Comparison of ENCODE assay signal across 8 cellular contexts in the genomic region with DNA sequence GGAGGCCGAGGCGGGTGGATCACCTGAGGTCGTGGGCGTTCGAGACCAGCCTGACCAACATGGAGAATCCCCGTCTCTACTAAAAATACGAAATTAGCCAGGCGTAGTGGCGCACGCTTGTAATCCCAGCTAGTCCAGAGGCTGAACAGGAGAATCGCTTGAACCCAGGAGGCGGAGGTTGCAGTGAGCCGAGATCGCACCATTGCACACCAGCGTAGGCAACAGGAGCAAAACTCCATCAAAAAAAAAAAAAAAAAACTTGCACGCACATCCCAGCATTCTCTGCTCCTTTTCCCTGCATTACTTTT. TPM values are rescaled to one million over a fixed set of nuclear protein-coding genes. Genes with fewer than 3 reads are reported as not detected.
A peak's percentile ranks its signal among the peaks of the same experiment; 100 is the strongest.
DNase-seq lines count a peak whose midpoint lies in the region; ATAC-seq, FAIRE-seq and TF ChIP-seq lines count a peak whose summit lies in the region.

No MANE protein-coding gene starts in this region.

- H3K27me3 ChIP-seq in astrocyte (ENCODE audit: insufficient read depth, low read length) (no peaks in the 10 kb centered on the region), upper lobe of left lung (no peaks in the 10 kb centered on the region)

- H3K36me3 ChIP-seq in astrocyte (ENCODE audit: insufficient read depth, low read length) (peaks cover under 1% of the 10 kb centered on the region), upper lobe of left lung (no peaks in the 10 kb centered on the region)

- no peak overlapping the region for H3K27ac Mint-ChIP-seq in activated naive CD4-positive, alpha-beta T cell treated with anti-CD3 and anti-CD28 coated beads, Interleukin-2, amount 50 U/mL, for 24 hours
- peak overlapping the region in 1 of 2 donors; percentile 83 for H3K27ac Mint-ChIP-seq in activated naive CD4-positive, alpha-beta T cell treated with anti-CD3 and anti-CD28 coated beads, Interleukin-2, amount 50 U/mL, for 72 hours
- H3K27ac Mint-ChIP-seq in astrocyte (ENCODE audit: unreplicated experiment): peak overlapping the region; percentile 75
- H3K27ac Mint-ChIP-seq in naive thymus-derived CD8-positive, alpha-beta T cell: peak overlapping the region in 7 of 10 donors; percentile 51 to 91 (median 90)

- WGBS in upper lobe of left lung, 2 donors: 97 to 98% methylated on average over 16 of the region's 16 CpGs

- TF ChIP-seq POLR2A in upper lobe of left lung (IDR thresholded peaks at IDR 0.05): no peak

- peaks cover 32% of the 10 kb centered on the region for H3K4me1 Mint-ChIP-seq in activated naive CD4-positive, alpha-beta T cell treated with anti-CD3 and anti-CD28 coated beads, Interleukin-2, amount 50 U/mL, for 24 hours
- H3K4me1 Mint-ChIP-seq in astrocyte (ENCODE audit: low read depth, unreplicated experiment): peaks cover 14% of the 10 kb centered on the region
- peaks cover 10 to 35% (median 29%) of the 10 kb centered on the region in 4 donors for H3K4me1 Mint-ChIP-seq in naive thymus-derived CD8-positive, alpha-beta T cell

- CTCF ChIA-PET in HEK293T (lab: Yijun Ruan, JAX): no interaction called here

- H2AFZ ChIP-seq in astrocyte (ENCODE audit: low read depth, low read length): peak overlapping the region; percentile 66

- POLR2A ChIA-PET in naive thymus-derived CD8-positive, alpha-beta T cell (lab: Charles Lee): interaction anchor here (1.1 to 4.7 kb wide), 3 partner anchors 10 to 211 kb away, joined by 3 to 38 read pairs (median 3); a partner anchor contains a TSS
- POLR2A ChIA-PET in HEK293T (lab: Yijun Ruan, JAX): interaction anchor here (0.6 to 2.0 kb wide), 3 partner anchors 9 to 23 kb away, joined by 3 to 21 read pairs (median 3); a partner anchor contains a TSS

- H3K79me2 ChIP-seq in astrocyte (ENCODE audit: insufficient read depth, low read length): peaks cover 30% of the 10 kb centered on the region

- H3K4me1 ChIP-seq in astrocyte (ENCODE audit: insufficient read depth, low read length) (peaks cover 33% of the 10 kb centered on the region), upper lobe of left lung (peaks cover 27 to 39% (median 31%) of the 10 kb centered on the region in 4 donors)

- H3K9ac ChIP-seq in astrocyte (ENCODE audit: low read length): no peak overlapping the region

- TF ChIP-seq EP300 in upper lobe of left lung (IDR thresholded peaks at IDR 0.05): no peak

- H3K4me3 ChIP-seq in astrocyte (ENCODE audit: insufficient read depth, low read depth, low read length) (no peak overlapping the region), upper lobe of left lung (peak overlapping the region in 1 of 4 donors; percentile 90)

- ATAC-seq in activated naive CD4-positive, alpha-beta T cell treated with anti-CD3 and anti-CD28 coated beads, Interleukin-2, amount 50 U/mL, for 72 hours: no peak
- ATAC-seq in naive thymus-derived CD8-positive, alpha-beta T cell: no peak
- no peak for ATAC-seq in upper lobe of left lung (ENCODE audit: low FRiP score in 2 of 2)

- H3K9me3 Mint-ChIP-seq in activated naive CD4-positive, alpha-beta T cell treated with anti-CD3 and anti-CD28 coated beads, Interleukin-2, amount 50 U/mL, for 24 hours: no peaks in the 10 kb centered on the region
- peaks cover 0 to 6% of the 10 kb centered on the region in 2 donors for H3K9me3 Mint-ChIP-seq in activated naive CD4-positive, alpha-beta T cell treated with anti-CD3 and anti-CD28 coated beads, Interleukin-2, amount 50 U/mL, for 72 hours
- H3K9me3 Mint-ChIP-seq in astrocyte (ENCODE audit: unreplicated experiment): no peaks in the 10 kb centered on the region
- no peaks in the 10 kb centered on the region for H3K9me3 Mint-ChIP-seq in naive thymus-derived CD8-positive, alpha-beta T cell

- H4K20me1 ChIP-seq in astrocyte (ENCODE audit: insufficient read depth, low read length): peaks cover 13% of the 10 kb centered on the region

- H3K9me3 ChIP-seq in astrocyte (ENCODE audit: insufficient read depth, low read depth, low read length) (no peaks in the 10 kb centered on the region), upper lobe of left lung (no peaks in the 10 kb centered on the region)

- H3K4me2 ChIP-seq in astrocyte (ENCODE audit: low read length): peak overlapping the region; percentile 89

- H3K27me3 Mint-ChIP-seq in activated naive CD4-positive, alpha-beta T cell treated with anti-CD3 and anti-CD28 coated beads, Interleukin-2, amount 50 U/mL, for 24 hours: no peaks in the 10 kb centered on the region
- H3K27me3 Mint-ChIP-seq in astrocyte (ENCODE audit: low read depth, unreplicated experiment): no peaks in the 10 kb centered on the region
- H3K27me3 Mint-ChIP-seq in naive thymus-derived CD8-positive, alpha-beta T cell: no peaks in the 10 kb centered on the region

- no peak for DNase-seq in activated naive CD4-positive, alpha-beta T cell treated with anti-CD3 and anti-CD28 coated beads, Interleukin-2, amount 50 U/mL, for 72 hours (ENCODE audit: low spot score in 2 of 2)
- DNase-seq in astrocyte (ENCODE audit: low read depth): no peak
- no peak for DNase-seq in naive thymus-derived CD8-positive, alpha-beta T cell
- DNase-seq in upper lobe of left lung: no peak
- DNase-seq in NCI-H510A treated with DMSO at 0.1 percent for 48 hours (lab: John Stamatoyannopoulos, UW): no peak
- DNase-seq in NAMALWA (ENCODE audit: low spot score): no peak
- no peak for DNase-seq in HEK293T (ENCODE audit: extremely low spot score)

- H3K4me3 Mint-ChIP-seq in activated naive CD4-positive, alpha-beta T cell treated with anti-CD3 and anti-CD28 coated beads, Interleukin-2, amount 50 U/mL, for 24 hours: peak overlapping the region; percentile 78
- peak overlapping the region; percentile 84 for H3K4me3 Mint-ChIP-seq in astrocyte (ENCODE audit: unreplicated experiment)
- peak overlapping the region; percentile 76 to 89 (median 84) for H3K4me3 Mint-ChIP-seq in naive thymus-derived CD8-positive, alpha-beta T cell

- H3K27ac ChIP-seq in astrocyte (ENCODE audit: low read depth, low read length) (no peak overlapping the region), upper lobe of left lung (peak overlapping the region; percentile 98 to 100 (median 99))

- peaks cover 2% of the 10 kb centered on the region for H3K36me3 Mint-ChIP-seq in activated naive CD4-positive, alpha-beta T cell treated with anti-CD3 and anti-CD28 coated beads, Interleukin-2, amount 50 U/mL, for 24 hours
- peaks cover 6 to 16% of the 10 kb centered on the region in 2 donors for H3K36me3 Mint-ChIP-seq in activated naive CD4-positive, alpha-beta T cell treated with anti-CD3 and anti-CD28 coated beads, Interleukin-2, amount 50 U/mL, for 72 hours
- no peaks in the 10 kb centered on the region for H3K36me3 Mint-ChIP-seq in astrocyte (ENCODE audit: low read depth, unreplicated experiment)
- peaks cover 0 to 3% (median 0%) of the 10 kb centered on the region in 3 donors for H3K36me3 Mint-ChIP-seq in naive thymus-derived CD8-positive, alpha-beta T cell

- no peak for FAIRE-seq in astrocyte (lab: Jason Lieb, UNC)

- no peak for TF ChIP-seq CTCF in astrocyte (IDR thresholded peaks at IDR 0.05; ENCODE audit: insufficient read depth, low read depth, low read length)
- no peak for TF ChIP-seq CTCF in upper lobe of left lung (IDR thresholded peaks at IDR 0.05)

TF ChIP-seq in HEK293T, 16 proteins besides CTCF, POLR2A, EP300 and RAD21:
- TF ChIP-seq ELF4 (IDR thresholded peaks at IDR 0.05) (no peak), ARNT (IDR thresholded peaks at IDR 0.05) (no peak), SP1 (IDR thresholded peaks at IDR 0.05) (no peak), BHLHE40 (IDR thresholded peaks at IDR 0.05; ENCODE audit: borderline replicate concordance) (no peak), FOXA1 (IDR thresholded peaks at IDR 0.05) (no peak), NFRKB (IDR thresholded peaks at IDR 0.05) (no peak), TARDBP (IDR thresholded peaks at IDR 0.05) (no peak), L3MBTL2 (conservative IDR thresholded peaks at IDR 0.05) (no peak), CTBP1 (IDR thresholded peaks at IDR 0.05; ENCODE audit: borderline replicate concordance) (no peak), ZNF384 (IDR thresholded peaks at IDR 0.05) (no peak), SUZ12 (IDR thresholded peaks at IDR 0.05) (no peak), FOXM1 (IDR thresholded peaks at IDR 0.05; ENCODE audit: borderline replicate concordance) (no peak), FOXK2 (IDR thresholded peaks at IDR 0.05) (no peak), HDGF (IDR thresholded peaks at IDR 0.05; ENCODE audit: borderline replicate concordance) (no peak), LEF1 (IDR thresholded peaks at IDR 0.05; ENCODE audit: borderline replicate concordance) (no peak)
- TF ChIP-seq, protein P1, sequence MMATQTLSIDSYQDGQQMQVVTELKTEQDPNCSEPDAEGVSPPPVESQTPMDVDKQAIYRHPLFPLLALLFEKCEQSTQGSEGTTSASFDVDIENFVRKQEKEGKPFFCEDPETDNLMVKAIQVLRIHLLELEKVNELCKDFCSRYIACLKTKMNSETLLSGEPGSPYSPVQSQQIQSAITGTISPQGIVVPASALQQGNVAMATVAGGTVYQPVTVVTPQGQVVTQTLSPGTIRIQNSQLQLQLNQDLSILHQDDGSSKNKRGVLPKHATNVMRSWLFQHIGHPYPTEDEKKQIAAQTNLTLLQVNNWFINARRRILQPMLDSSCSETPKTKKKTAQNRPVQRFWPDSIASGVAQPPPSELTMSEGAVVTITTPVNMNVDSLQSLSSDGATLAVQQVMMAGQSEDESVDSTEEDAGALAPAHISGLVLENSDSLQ (IDR thresholded peaks at IDR 0.05): no peak

RNA-seq across cellular contexts. Expression of a gene that starts 0.9 kb away (rescaled TPM):
- 10 to 100 TPM; 14.5 to 26.9 TPM for total RNA-seq in activated naive CD4-positive, alpha-beta T cell treated with anti-CD3 and anti-CD28 coated beads, Interleukin-2, amount 50 U/mL, for 72 hours
- 45.2 and 47.9 TPM in 2 replicates for total RNA-seq in astrocyte
- total RNA-seq in naive thymus-derived CD8-positive, alpha-beta T cell: 10 to 100 TPM; 36.2 to 37.5 TPM
- 10 to 100 TPM; 17.1 to 27.0 (median 19.4) TPM for polyA plus RNA-seq in naive thymus-derived CD8-positive, alpha-beta T cell
- 10 to 100 TPM; 16.8 to 75.1 (median 61.2) TPM for total RNA-seq in upper lobe of left lung

RNA-seq across cellular contexts. Expression of a gene that starts 9.2 kb away (rescaled TPM):
- 10 to 100 TPM; 48.9 to 67.7 TPM for total RNA-seq in activated naive CD4-positive, alpha-beta T cell treated with anti-CD3 and anti-CD28 coated beads, Interleukin-2, amount 50 U/mL, for 72 hours
- total RNA-seq in astrocyte: 99.5 and 106 TPM in 2 replicates
- 10 to 100 TPM; 39.0 to 41.7 TPM for total RNA-seq in naive thymus-derived CD8-positive, alpha-beta T cell
- polyA plus RNA-seq in naive thymus-derived CD8-positive, alpha-beta T cell: 10 to 100 TPM; 28.0 to 43.1 (median 35.9) TPM
- 100 to 1,000 TPM in 4 of 6 donors, 10 to 100 TPM in 2; 41.9 to 153 (median 113) TPM for total RNA-seq in upper lobe of left lung

RNA-seq across cellular contexts. Expression of a gene that starts 57.9 kb away (rescaled TPM):
- 1 to 10 TPM; 6.3 to 9.4 TPM for total RNA-seq in activated naive CD4-positive, alpha-beta T cell treated with anti-CD3 and anti-CD28 coated beads, Interleukin-2, amount 50 U/mL, for 72 hours
- total RNA-seq in astrocyte (11.5 and 15.5 TPM in 2 replicates), upper lobe of left lung (100 to 1,000 TPM in 3 of 6 donors, 10 to 100 TPM in 3; 36.7 to 128 (median 89.5) TPM)
- total RNA-seq in naive thymus-derived CD8-positive, alpha-beta T cell: 1 to 10 TPM; 1.7 to 3.3 TPM
- polyA plus RNA-seq in naive thymus-derived CD8-positive, alpha-beta T cell: 10 to 100 TPM in 1 of 3 donors, 1 to 10 TPM in 2; 7.6 to 28.7 (median 8.6) TPM
